2 cellular contexts compared by ENCODE assay signal in the genomic region with DNA sequence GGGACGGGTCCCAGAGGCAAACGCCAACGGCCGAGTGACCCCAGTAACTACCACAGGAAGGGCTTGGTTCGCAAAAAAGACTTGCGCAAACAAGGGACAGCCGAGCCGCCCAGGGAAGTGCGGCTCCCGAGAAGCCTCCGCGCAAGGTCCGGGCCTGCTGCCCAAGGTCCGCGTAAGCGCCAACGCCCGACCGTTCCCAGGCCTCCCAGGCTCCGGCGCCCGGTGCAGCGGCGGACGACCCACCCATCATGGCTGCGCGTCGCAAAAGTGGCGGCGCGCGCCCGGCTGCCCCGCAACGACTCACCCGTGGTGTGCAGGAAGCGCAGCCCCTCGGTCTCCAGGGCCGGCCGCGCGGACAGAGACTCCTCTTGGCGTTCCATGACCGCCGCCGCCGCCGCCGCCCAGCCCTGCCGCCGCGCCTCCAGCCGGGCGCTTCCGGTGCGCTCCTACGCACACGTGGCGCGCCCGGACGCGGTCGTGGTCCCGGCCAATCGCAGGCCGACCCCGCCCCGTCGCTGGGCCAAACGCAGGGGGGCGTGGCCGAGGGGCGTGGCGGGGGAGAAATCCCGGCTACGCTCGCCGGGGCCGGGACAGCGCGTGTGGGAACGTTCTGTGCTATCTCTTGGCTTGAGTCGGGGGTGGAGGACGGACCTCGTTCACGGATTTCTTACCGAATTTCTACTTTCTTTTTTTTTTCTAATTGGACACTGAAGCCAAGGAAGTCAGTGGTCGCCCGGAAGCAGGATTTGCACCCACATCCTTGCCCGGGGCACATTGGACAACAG.
TF ChIP-seq lines count a peak whose summit lies in the region.

A gene with protein sequence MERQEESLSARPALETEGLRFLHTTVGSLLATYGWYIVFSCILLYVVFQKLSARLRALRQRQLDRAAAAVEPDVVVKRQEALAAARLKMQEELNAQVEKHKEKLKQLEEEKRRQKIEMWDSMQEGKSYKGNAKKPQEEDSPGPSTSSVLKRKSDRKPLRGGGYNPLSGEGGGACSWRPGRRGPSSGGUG (minus strand): TSS at position 448 of the 785 bp plus-strand sequence. CDS start 68 bp downstream, at position 380.

TF ChIP-seq in GM23338, 12 proteins besides CTCF, POLR2A, EP300 and RAD21:
- TF ChIP-seq, protein P1, sequence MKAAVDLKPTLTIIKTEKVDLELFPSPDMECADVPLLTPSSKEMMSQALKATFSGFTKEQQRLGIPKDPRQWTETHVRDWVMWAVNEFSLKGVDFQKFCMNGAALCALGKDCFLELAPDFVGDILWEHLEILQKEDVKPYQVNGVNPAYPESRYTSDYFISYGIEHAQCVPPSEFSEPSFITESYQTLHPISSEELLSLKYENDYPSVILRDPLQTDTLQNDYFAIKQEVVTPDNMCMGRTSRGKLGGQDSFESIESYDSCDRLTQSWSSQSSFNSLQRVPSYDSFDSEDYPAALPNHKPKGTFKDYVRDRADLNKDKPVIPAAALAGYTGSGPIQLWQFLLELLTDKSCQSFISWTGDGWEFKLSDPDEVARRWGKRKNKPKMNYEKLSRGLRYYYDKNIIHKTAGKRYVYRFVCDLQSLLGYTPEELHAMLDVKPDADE (IDR thresholded peaks at IDR 0.05) = peak; percentile 67; the same call in 1 of the 2 replicates
- TF ChIP-seq, protein P2, sequence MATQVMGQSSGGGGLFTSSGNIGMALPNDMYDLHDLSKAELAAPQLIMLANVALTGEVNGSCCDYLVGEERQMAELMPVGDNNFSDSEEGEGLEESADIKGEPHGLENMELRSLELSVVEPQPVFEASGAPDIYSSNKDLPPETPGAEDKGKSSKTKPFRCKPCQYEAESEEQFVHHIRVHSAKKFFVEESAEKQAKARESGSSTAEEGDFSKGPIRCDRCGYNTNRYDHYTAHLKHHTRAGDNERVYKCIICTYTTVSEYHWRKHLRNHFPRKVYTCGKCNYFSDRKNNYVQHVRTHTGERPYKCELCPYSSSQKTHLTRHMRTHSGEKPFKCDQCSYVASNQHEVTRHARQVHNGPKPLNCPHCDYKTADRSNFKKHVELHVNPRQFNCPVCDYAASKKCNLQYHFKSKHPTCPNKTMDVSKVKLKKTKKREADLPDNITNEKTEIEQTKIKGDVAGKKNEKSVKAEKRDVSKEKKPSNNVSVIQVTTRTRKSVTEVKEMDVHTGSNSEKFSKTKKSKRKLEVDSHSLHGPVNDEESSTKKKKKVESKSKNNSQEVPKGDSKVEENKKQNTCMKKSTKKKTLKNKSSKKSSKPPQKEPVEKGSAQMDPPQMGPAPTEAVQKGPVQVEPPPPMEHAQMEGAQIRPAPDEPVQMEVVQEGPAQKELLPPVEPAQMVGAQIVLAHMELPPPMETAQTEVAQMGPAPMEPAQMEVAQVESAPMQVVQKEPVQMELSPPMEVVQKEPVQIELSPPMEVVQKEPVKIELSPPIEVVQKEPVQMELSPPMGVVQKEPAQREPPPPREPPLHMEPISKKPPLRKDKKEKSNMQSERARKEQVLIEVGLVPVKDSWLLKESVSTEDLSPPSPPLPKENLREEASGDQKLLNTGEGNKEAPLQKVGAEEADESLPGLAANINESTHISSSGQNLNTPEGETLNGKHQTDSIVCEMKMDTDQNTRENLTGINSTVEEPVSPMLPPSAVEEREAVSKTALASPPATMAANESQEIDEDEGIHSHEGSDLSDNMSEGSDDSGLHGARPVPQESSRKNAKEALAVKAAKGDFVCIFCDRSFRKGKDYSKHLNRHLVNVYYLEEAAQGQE (IDR thresholded peaks at IDR 0.05; ENCODE audit: unreplicated experiment) = no peak
- TF ChIP-seq CREB1 (CRISPR knock-in tag; IDR thresholded peaks at IDR 0.05; ENCODE audit: low read depth) (peak; percentile 86), POLR2AphosphoS5 (IDR thresholded peaks at IDR 0.05; ENCODE audit: low read depth) (peak; percentile 83)

TF ChIP-seq in SK-N-SH, 30 proteins besides CTCF, POLR2A, EP300 and RAD21 (continued from another document):
- TF ChIP-seq SIN3A (IDR thresholded peaks at IDR 0.05; ENCODE audit: borderline replicate concordance, low read depth, low read length) = no peak; the same call in 1 of the 2 replicates
- TF ChIP-seq JUND (IDR thresholded peaks at IDR 0.05) = no peak
- TF ChIP-seq GATA2 (CRISPR knock-in tag; IDR thresholded peaks at IDR 0.05) = 0 out of 2 replicates have a peak, but pooled peaks have one; percentile 9
- peak; percentile 95 for TF ChIP-seq MXI1 (IDR thresholded peaks at IDR 0.05; ENCODE audit: low read depth, low read length)
- no peak; the same call in 1 of the 2 replicates for TF ChIP-seq ELF1 (IDR thresholded peaks at IDR 0.05)
- TF ChIP-seq TAF1 (IDR thresholded peaks at IDR 0.05; ENCODE audit: borderline replicate concordance, low read depth, low read length) = peak; percentile 20; the same call in 1 of the 2 replicates
- no peak for TF ChIP-seq EZH2phosphoT487 (IDR thresholded peaks at IDR 0.05; ENCODE audit: borderline replicate concordance, low read depth)
- no peak for TF ChIP-seq NFIC (IDR thresholded peaks at IDR 0.05; ENCODE audit: borderline replicate concordance)
- peak; percentile 49 for TF ChIP-seq POLR2AphosphoS5 (IDR thresholded peaks at IDR 0.05; ENCODE audit: low read depth, low read length)
- peak; percentile 50 for TF ChIP-seq YY1 (IDR thresholded peaks at IDR 0.05; ENCODE audit: low read depth)
- TF ChIP-seq, protein P3, sequence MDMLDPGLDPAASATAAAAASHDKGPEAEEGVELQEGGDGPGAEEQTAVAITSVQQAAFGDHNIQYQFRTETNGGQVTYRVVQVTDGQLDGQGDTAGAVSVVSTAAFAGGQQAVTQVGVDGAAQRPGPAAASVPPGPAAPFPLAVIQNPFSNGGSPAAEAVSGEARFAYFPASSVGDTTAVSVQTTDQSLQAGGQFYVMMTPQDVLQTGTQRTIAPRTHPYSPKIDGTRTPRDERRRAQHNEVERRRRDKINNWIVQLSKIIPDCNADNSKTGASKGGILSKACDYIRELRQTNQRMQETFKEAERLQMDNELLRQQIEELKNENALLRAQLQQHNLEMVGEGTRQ (IDR thresholded peaks at IDR 0.05; ENCODE audit: borderline replicate concordance, low read depth, low read length) = peak; percentile 33; the same call in 1 of the 2 replicates
- TF ChIP-seq SMC3 (IDR thresholded peaks at IDR 0.05; ENCODE audit: low read depth, low read length) = no peak
- TF ChIP-seq GABPA (IDR thresholded peaks at IDR 0.05; ENCODE audit: low read depth) = peak; percentile 64
- TF ChIP-seq, protein P2 (IDR thresholded peaks at IDR 0.05; ENCODE audit: low read depth, low read length) = no peak
- TF ChIP-seq RXRA (IDR thresholded peaks at IDR 0.05; ENCODE audit: borderline replicate concordance, low read depth) = no peak
- no peak for TF ChIP-seq TCF12 (IDR thresholded peaks at IDR 0.05)
- peak; percentile 28 for TF ChIP-seq CHD2 (IDR thresholded peaks at IDR 0.05; ENCODE audit: low read length, partially characterized antibody)
- TF ChIP-seq, protein P4, sequence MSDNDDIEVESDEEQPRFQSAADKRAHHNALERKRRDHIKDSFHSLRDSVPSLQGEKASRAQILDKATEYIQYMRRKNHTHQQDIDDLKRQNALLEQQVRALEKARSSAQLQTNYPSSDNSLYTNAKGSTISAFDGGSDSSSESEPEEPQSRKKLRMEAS (IDR thresholded peaks at IDR 0.05; ENCODE audit: low read depth) = no peak
- TF ChIP-seq, protein P5, sequence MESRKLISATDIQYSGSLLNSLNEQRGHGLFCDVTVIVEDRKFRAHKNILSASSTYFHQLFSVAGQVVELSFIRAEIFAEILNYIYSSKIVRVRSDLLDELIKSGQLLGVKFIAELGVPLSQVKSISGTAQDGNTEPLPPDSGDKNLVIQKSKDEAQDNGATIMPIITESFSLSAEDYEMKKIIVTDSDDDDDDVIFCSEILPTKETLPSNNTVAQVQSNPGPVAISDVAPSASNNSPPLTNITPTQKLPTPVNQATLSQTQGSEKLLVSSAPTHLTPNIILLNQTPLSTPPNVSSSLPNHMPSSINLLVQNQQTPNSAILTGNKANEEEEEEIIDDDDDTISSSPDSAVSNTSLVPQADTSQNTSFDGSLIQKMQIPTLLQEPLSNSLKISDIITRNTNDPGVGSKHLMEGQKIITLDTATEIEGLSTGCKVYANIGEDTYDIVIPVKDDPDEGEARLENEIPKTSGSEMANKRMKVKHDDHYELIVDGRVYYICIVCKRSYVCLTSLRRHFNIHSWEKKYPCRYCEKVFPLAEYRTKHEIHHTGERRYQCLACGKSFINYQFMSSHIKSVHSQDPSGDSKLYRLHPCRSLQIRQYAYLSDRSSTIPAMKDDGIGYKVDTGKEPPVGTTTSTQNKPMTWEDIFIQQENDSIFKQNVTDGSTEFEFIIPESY (IDR thresholded peaks at IDR 0.05; ENCODE audit: borderline replicate concordance, low read depth) = no peak
- no peak for TF ChIP-seq TEAD4 (IDR thresholded peaks at IDR 0.05; ENCODE audit: borderline replicate concordance, insufficient read depth)
